24 cellular contexts compared by ENCODE assay signal in genomic region chr16:10616395-10616743, GRCh38. TPM values are rescaled to one million over a fixed set of nuclear protein-coding genes. Genes with fewer than 3 reads are reported as not detected.
DNase-seq lines count a peak whose midpoint lies in the region; ATAC-seq, FAIRE-seq and TF ChIP-seq lines count a peak whose summit lies in the region.
"Had no signal": no experiment of that assay in that cellular context is flagged by ENCODE, and none has a peak within 500 bp of the region (broad histone marks: within the 10 kb centered on the region; RNA-seq: fewer than 3 reads in every experiment).

No MANE protein-coding gene starts in this region.

- peaks cover 17% of the 10 kb centered on the region for H3K4me1 Mint-ChIP-seq in MCF 10A (ENCODE audit: insufficient read depth, unreplicated experiment)
- H3K4me1 Mint-ChIP-seq in mesothelial cell of epicardium: peaks cover 47% of the 10 kb centered on the region
- H3K4me1 Mint-ChIP-seq in CD4-positive, alpha-beta memory T cell: no peaks in the 10 kb centered on the region
- H3K4me1 Mint-ChIP-seq: activated naive CD8-positive, alpha-beta T cell treated with anti-CD3 and anti-CD28 coated beads, Interleukin-2, amount 10 ng/mL, durations not matched to agents 7 days and 5 days had no signal

- POLR2A ChIA-PET in MCF 10A (lab: Yijun Ruan, JAX): interaction anchor here (0.6 to 1.6 kb wide), 4 partner anchors 9 to 83 kb away, joined by 3 to 5 read pairs (median 4); no protein-coding TSS in a partner anchor
- POLR2A ChIA-PET in CD4-positive, alpha-beta memory T cell (lab: Charles Lee; ENCODE audit: partially characterized antibody): no interaction called here

- TF ChIP-seq CTCF in breast epithelium (IDR thresholded peaks at IDR 0.05) (no peak), MCF 10A (IDR thresholded peaks at IDR 0.05; ENCODE audit: unreplicated experiment) (no peak), RWPE2 (IDR thresholded peaks at IDR 0.05; ENCODE audit: poor library complexity, severe bottlenecking) (no peak), mesothelial cell of epicardium (IDR thresholded peaks at IDR 0.05; ENCODE audit: unreplicated experiment) (no peak), transverse colon (IDR thresholded peaks at IDR 0.05) (no peak), pancreas (IDR thresholded peaks at IDR 0.05) (no peak)

- in situ Hi-C loops in transverse colon (cut with MboI; ENCODE audit: low pct_ligation_motif_present in 1 of 4, low pct_unique_long_range_greater_than_20kb in 1 of 4, low sequenced_read_pairs in 3 of 4): no loop called here

- TF ChIP-seq EP300 in transverse colon (IDR thresholded peaks at IDR 0.05; ENCODE audit: low read depth): no peak

- no peaks in the 10 kb centered on the region for H3K27me3 Mint-ChIP-seq in MCF 10A (ENCODE audit: insufficient read depth, unreplicated experiment)
- H3K27me3 Mint-ChIP-seq in mesothelial cell of epicardium (ENCODE audit: low read depth): peaks cover 5% of the 10 kb centered on the region
- peaks cover 8 to 25% of the 10 kb centered on the region in 2 donors for H3K27me3 Mint-ChIP-seq in CD4-positive, alpha-beta memory T cell

- H3K36me3 ChIP-seq in breast epithelium (no peaks in the 10 kb centered on the region), RWPE2 (ENCODE audit: low read depth) (no peaks in the 10 kb centered on the region), transverse colon (no peaks in the 10 kb centered on the region), pancreas (no peaks in the 10 kb centered on the region)
- H3K36me3 ChIP-seq in CD4-positive, alpha-beta memory T cell (ENCODE audit: insufficient read depth, low read length): no peaks in the 10 kb centered on the region
- H3K36me3 ChIP-seq: BE2C, colonic mucosa had no signal

- H3K4me3 Mint-ChIP-seq in MCF 10A (ENCODE audit: unreplicated experiment) (no peak overlapping the region), mesothelial cell of epicardium (no peak overlapping the region)
- no peak overlapping the region for H3K4me3 Mint-ChIP-seq in CD4-positive, alpha-beta memory T cell
- H3K4me3 Mint-ChIP-seq: activated naive CD8-positive, alpha-beta T cell treated with anti-CD3 and anti-CD28 coated beads, Interleukin-2, amount 10 ng/mL, durations not matched to agents 7 days and 5 days had no signal

- H3K36me3 Mint-ChIP-seq in MCF 10A (ENCODE audit: insufficient read depth, unreplicated experiment): no peaks in the 10 kb centered on the region
- H3K36me3 Mint-ChIP-seq in mesothelial cell of epicardium: no peaks in the 10 kb centered on the region
- H3K36me3 Mint-ChIP-seq in CD4-positive, alpha-beta memory T cell: no peaks in the 10 kb centered on the region
- H3K36me3 Mint-ChIP-seq: activated naive CD8-positive, alpha-beta T cell treated with anti-CD3 and anti-CD28 coated beads, Interleukin-2, amount 10 ng/mL, durations not matched to agents 7 days and 5 days had no signal

- peak overlapping the region in 1 of 3 donors; percentile 45 for H3K4me3 ChIP-seq in breast epithelium
- no peak overlapping the region for H3K4me3 ChIP-seq in RWPE2 (ENCODE audit: severe bottlenecking)
- no peak overlapping the region for H3K4me3 ChIP-seq in transverse colon
- no peak overlapping the region for H3K4me3 ChIP-seq in pancreas
- H3K4me3 ChIP-seq in CD4-positive, alpha-beta memory T cell (ENCODE audit: low read length in 2 of 2): no peak overlapping the region
- H3K4me3 ChIP-seq: body of pancreas, colonic mucosa had no signal

- intact Hi-C loops in breast epithelium (cut with DNase I; ENCODE audit: low total_unique reads) (no loop called here), MCF 10A (cut with micrococcal nuclease) (no loop called here), transverse colon (cut with DNase I; ENCODE audit: low total_unique reads) (no loop called here), pancreas (cut with DNase I) (no loop called here)
- intact Hi-C loops in CD4-positive, alpha-beta memory T cell (cut with micrococcal nuclease): no loop called here

- H3K27me3 ChIP-seq in breast epithelium (no peaks in the 10 kb centered on the region), RWPE2 (ENCODE audit: insufficient read depth, poor library complexity, severe bottlenecking) (no peaks in the 10 kb centered on the region), transverse colon (no peaks in the 10 kb centered on the region), pancreas (no peaks in the 10 kb centered on the region)
- no peaks in the 10 kb centered on the region for H3K27me3 ChIP-seq in CD4-positive, alpha-beta memory T cell (ENCODE audit: insufficient read depth, low read length)
- H3K27me3 ChIP-seq: BE2C, body of pancreas, colonic mucosa had no signal

- DNase-seq in breast epithelium (ENCODE audit: low spot score in 2 of 2) (no peak), MCF 10A (ENCODE audit: unreplicated experiment) (no peak), RWPE2 (ENCODE audit: low spot score) (no peak), mesothelial cell of epicardium (ENCODE audit: low spot score in 2 of 2, unreplicated experiment in 2 of 2) (no peak), transverse colon (no peak), GM19240 (ENCODE audit: insufficient read length, low spot score) (no peak), pancreas (no peak)
- no peak for DNase-seq in CD4-positive, alpha-beta memory T cell
- DNase-seq: activated CD4-positive, alpha-beta T cell treated with anti-CD3 and anti-CD28 coated beads for 48 hours; activated naive CD8-positive, alpha-beta T cell treated with anti-CD3 and anti-CD28 coated beads, Interleukin-2, amount 10 ng/mL, durations not matched to agents 7 days and 5 days; body of pancreas; colonic mucosa; hippocampal formation; KBM-7; mesenchymal stem cell; NCI-H1930; stimulated activated naive CD4-positive, alpha-beta T cell had no signal

- no peak for ATAC-seq in RWPE2 (ENCODE audit: low read depth)
- ATAC-seq in pancreas: no peak
- ATAC-seq: body of pancreas had no signal

- no peak overlapping the region for H3K27ac Mint-ChIP-seq in MCF 10A (ENCODE audit: low read depth, unreplicated experiment)
- H3K27ac Mint-ChIP-seq in mesothelial cell of epicardium: peak overlapping the region; percentile 43
- no peak overlapping the region for H3K27ac Mint-ChIP-seq in CD4-positive, alpha-beta memory T cell
- H3K27ac Mint-ChIP-seq: activated naive CD8-positive, alpha-beta T cell treated with anti-CD3 and anti-CD28 coated beads, Interleukin-2, amount 10 ng/mL, durations not matched to agents 7 days and 5 days; activated T-helper 2 cell treated with anti-CD3 and anti-CD28 coated beads, Interferon-gamma antibody, Interleukin-2, Interleukin-4, amounts not matched to agents 10 μg/mL and 5 μg/mL and 100 μg/mL, durations not matched to agents 14 hours and 24 hours and 36 hours had no signal

- H3K9me3 Mint-ChIP-seq in MCF 10A (ENCODE audit: unreplicated experiment) (no peaks in the 10 kb centered on the region), mesothelial cell of epicardium (no peaks in the 10 kb centered on the region)
- peaks cover 0 to 4% (median 0%) of the 10 kb centered on the region in 8 donors for H3K9me3 Mint-ChIP-seq in CD4-positive, alpha-beta memory T cell
- H3K9me3 Mint-ChIP-seq: activated naive CD8-positive, alpha-beta T cell treated with anti-CD3 and anti-CD28 coated beads, Interleukin-2, amount 10 ng/mL, durations not matched to agents 7 days and 5 days; activated T-helper 2 cell treated with anti-CD3 and anti-CD28 coated beads, Interferon-gamma antibody, Interleukin-2, Interleukin-4, amounts not matched to agents 10 μg/mL and 5 μg/mL and 100 μg/mL, durations not matched to agents 14 hours and 24 hours and 36 hours had no signal

- H3K9me3 ChIP-seq in breast epithelium (no peaks in the 10 kb centered on the region), RWPE2 (ENCODE audit: severe bottlenecking) (no peaks in the 10 kb centered on the region), transverse colon (no peaks in the 10 kb centered on the region), pancreas (no peaks in the 10 kb centered on the region)
- H3K9me3 ChIP-seq in CD4-positive, alpha-beta memory T cell (ENCODE audit: control insufficient read depth in 1 of 2, low read length in 2 of 2): no peaks in the 10 kb centered on the region
- H3K9me3 ChIP-seq: BE2C, body of pancreas, Caco-2, colonic mucosa had no signal

- BruUV-seq in MCF 10A (replicated peaks; lab: Mats Ljungman, UMichigan): no TSS peak

- H3K27ac ChIP-seq in breast epithelium: peak overlapping the region; percentile 70 to 90
- peak overlapping the region; percentile 85 for H3K27ac ChIP-seq in RWPE2 (ENCODE audit: poor library complexity, severe bottlenecking)
- peak overlapping the region in 3 of 4 donors; percentile 6 to 73 (median 46) for H3K27ac ChIP-seq in transverse colon
- H3K27ac ChIP-seq in pancreas: no peak overlapping the region
- no peak overlapping the region for H3K27ac ChIP-seq in CD4-positive, alpha-beta memory T cell (ENCODE audit: low read depth, low read length)
- H3K27ac ChIP-seq: body of pancreas, colonic mucosa, HL-60 had no signal

- no peak for FAIRE-seq in pancreas (lab: Jason Lieb, UNC)
- FAIRE-seq: A204.1, endometrium, islet of Langerhans had no signal

- CTCF ChIA-PET in MCF 10A (lab: Yijun Ruan, JAX): interaction anchor here (0.6 to 2.3 kb wide), 7 partner anchors 10 to 1727 kb away, joined by 3 to 4 read pairs (median 4); no protein-coding TSS in a partner anchor
- CTCF ChIA-PET in CD4-positive, alpha-beta memory T cell (lab: Charles Lee; ENCODE audit: partially characterized antibody): no interaction called here

- WGBS in transverse colon (ENCODE audit: low coverage in 1 of 2), 2 donors: 72 to 85% methylated on average over 2 to 5 of the region's 5 CpGs
- 76 to 83% methylated on average over 5 of the region's 5 CpGs for WGBS in pancreas, 2 donors

- H3K4me1 ChIP-seq in breast epithelium: peaks cover 10 to 11% of the 10 kb centered on the region in 2 donors
- peaks cover 32% of the 10 kb centered on the region for H3K4me1 ChIP-seq in RWPE2 (ENCODE audit: insufficient read depth, poor library complexity, severe bottlenecking)
- peaks cover 10 to 35% (median 20%) of the 10 kb centered on the region in 4 donors for H3K4me1 ChIP-seq in transverse colon
- no peaks in the 10 kb centered on the region for H3K4me1 ChIP-seq in pancreas
- H3K4me1 ChIP-seq in CD4-positive, alpha-beta memory T cell (ENCODE audit: insufficient read depth, low read length): no peaks in the 10 kb centered on the region

- TF ChIP-seq POLR2A in breast epithelium (IDR thresholded peaks at IDR 0.05) (no peak), transverse colon (IDR thresholded peaks at IDR 0.05) (no peak)

RNA-seq across cellular contexts. Expression of gene EMP2, which starts 36.0 kb away (rescaled TPM):
- total RNA-seq in breast epithelium: 10 to 100 TPM; 46.9 to 69.2 (median 66.0) TPM
- total RNA-seq in MCF 10A (2022): 1.7 and 4.8 TPM in 2 replicates
- total RNA-seq in mesothelial cell of epicardium: 50.7 to 53.8 TPM (median 51.0 TPM) in 3 replicates
- total RNA-seq in transverse colon: 10 to 100 TPM; 22.1 to 51.0 (median 40.2) TPM
- 10 to 100 TPM in 1 of 6 donors, 1 to 10 TPM in 5; 9.0 to 13.0 (median 9.3) TPM for total RNA-seq in pancreas
- 10 to 100 TPM in 1 of 2 donors, 1 to 10 TPM in 1; 5.5 to 13.7 TPM for polyA plus RNA-seq in pancreas
- not detected for total RNA-seq in CD4-positive, alpha-beta memory T cell
- not detected for polyA plus RNA-seq in CD4-positive, alpha-beta memory T cell
- total RNA-seq: activated naive CD8-positive, alpha-beta T cell treated with anti-CD3 and anti-CD28 coated beads, Interleukin-2, amount 10 ng/mL, durations not matched to agents 7 days and 5 days had no signal

Comparison
In these comparisons a context has a peak if more than half of its experiments do, and no peak if none do; other contexts are left out.
1. H3K27ac ChIP-seq: peak in breast epithelium (2 of 2), RWPE2 (single experiment) and transverse colon (3 of 4); none in pancreas (0 of 4) and CD4-positive, alpha-beta memory T cell (single experiment).